In the genomic region with DNA sequence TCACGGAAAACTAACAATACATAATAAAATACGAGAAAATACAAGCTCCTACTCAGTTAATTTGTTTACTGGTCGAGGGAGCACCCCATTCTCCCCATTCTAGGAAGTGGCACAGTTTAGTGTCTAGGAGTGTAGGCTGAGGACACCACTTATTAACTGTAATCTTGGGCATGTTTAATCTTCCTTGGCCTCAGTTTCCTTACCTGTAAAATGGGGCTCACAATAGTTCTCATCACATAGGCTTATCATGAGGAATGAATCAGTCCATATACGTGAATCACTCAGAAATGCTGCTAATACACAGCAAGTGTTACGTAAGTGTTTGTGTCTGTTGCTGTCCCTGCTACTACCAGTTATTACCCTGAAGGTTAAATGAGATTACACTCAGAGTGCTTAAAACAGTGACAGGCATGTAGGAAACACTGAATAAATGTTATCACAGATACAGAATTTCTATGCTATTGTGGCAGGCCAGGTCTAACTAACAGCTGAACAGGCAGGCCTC, we compare ENCODE assay signal across 25 cellular contexts.
DNase-seq lines count a peak whose midpoint lies in the region; ATAC-seq and TF ChIP-seq lines count a peak whose summit lies in the region.
"Had no signal": no experiment of that assay in that cellular context is flagged by ENCODE, and none has a peak within 500 bp of the region (broad histone marks: within the 10 kb centered on the region; RNA-seq: fewer than 3 reads in every experiment).

No MANE protein-coding gene starts in this region.

- H3K4me2 ChIP-seq in GM23248 (ENCODE audit: unreplicated experiment) (no peak overlapping the region), PC-3 (ENCODE audit: low read length) (no peak overlapping the region), mesenchymal stem cell (ENCODE audit: low read length, poor library complexity, severe bottlenecking) (no peak overlapping the region)

- DNase-seq in GM23248 (peak; percentile 50), PC-3 (peak; percentile 11), epithelial cell of esophagus (ENCODE audit: low read depth) (peak; percentile 74), mesenchymal stem cell (peak; percentile 37), T-cell (no peak), Caco-2 (no peak)
- no peak for DNase-seq in activated CD8-positive, alpha-beta memory T cell treated with anti-CD3 and anti-CD28 coated beads, Interleukin-2, amount 50 U/mL, for 48 hours
- DNase-seq: activated CD4-positive, alpha-beta memory T cell treated with anti-CD3 and anti-CD28 coated beads for 36 hours; activated CD4-positive, CD25-positive, alpha-beta regulatory T cell; activated effector memory CD4-positive, alpha-beta T cell treated with Interleukin-2 at 50 U/mL for 16 hours; activated naive CD8-positive, alpha-beta T cell treated with anti-CD3 and anti-CD28 coated beads for 36 hours; DMS53; effector CD4-positive, alpha-beta T cell; GDM1; Kasumi-1; naive B cell; NCI-H1105; NCI-H2081; NCI-H345; NCI-H82; SIG-M5; stimulated activated CD8-positive, alpha-beta memory T cell treated with anti-CD3 and anti-CD28 coated beads, Interleukin-4, amount 100 ng/mL, for 48 hours; SW 1271 had no signal

- H3K9ac ChIP-seq in GM23248 (no peak overlapping the region), PC-3 (ENCODE audit: low read length) (no peak overlapping the region), mesenchymal stem cell (ENCODE audit: low read length) (no peak overlapping the region)

- peaks cover 16% of the 10 kb centered on the region for H3K79me1 ChIP-seq in mesenchymal stem cell (replicated peaks; ENCODE audit: low read length, poor library complexity, severe bottlenecking)

- no peak overlapping the region for H2BK12ac ChIP-seq in mesenchymal stem cell (ENCODE audit: low read length in 2 of 2)

- H2AK5ac ChIP-seq in mesenchymal stem cell (ENCODE audit: low read length, severe bottlenecking): no peak overlapping the region

- POLR2A ChIA-PET in PC-3 (lab: Charles Lee; ENCODE audit: unreplicated experiment): no interaction called here
- POLR2A ChIA-PET in T-cell (lab: Charles Lee): no interaction called here
- POLR2A ChIA-PET in Caco-2 (lab: Charles Lee): no interaction called here

- H3K18ac ChIP-seq in mesenchymal stem cell (ENCODE audit: low read depth in 1 of 2, low read length in 2 of 2): no peak overlapping the region

- BruUV-seq in PC-3 (replicated peaks; lab: Mats Ljungman, UMichigan) (no TSS peak), Caco-2 (replicated peaks; lab: Mats Ljungman, UMichigan) (no TSS peak)

- no peak overlapping the region for H3K4me3 ChIP-seq in GM23248
- no peak overlapping the region for H3K4me3 ChIP-seq in PC-3 (ENCODE audit: low read length)
- no peak overlapping the region for H3K4me3 ChIP-seq in epithelial cell of esophagus (ENCODE audit: low read length)
- no peak overlapping the region for H3K4me3 ChIP-seq in mesenchymal stem cell (ENCODE audit: insufficient read depth in 1 of 2, low read depth in 1 of 2, low read length in 2 of 2)
- no peak overlapping the region for H3K4me3 ChIP-seq in Caco-2 (ENCODE audit: low read depth, low read length)
- H3K4me3 ChIP-seq: prostate gland had no signal

- H3K27me3 Mint-ChIP-seq in T-cell (peaks cover 2 to 8% of the 10 kb centered on the region in 2 donors), Caco-2 (ENCODE audit: insufficient read depth, unreplicated experiment) (no peaks in the 10 kb centered on the region)
- H3K27me3 Mint-ChIP-seq: naive B cell had no signal

- H2BK15ac ChIP-seq in mesenchymal stem cell (ENCODE audit: low read depth, poor library complexity, severe bottlenecking): no peak overlapping the region

- no peak overlapping the region for H3K4ac ChIP-seq in mesenchymal stem cell (ENCODE audit: low read depth in 1 of 2, low read length in 2 of 2)

- no peak overlapping the region for H3K23ac ChIP-seq in mesenchymal stem cell (ENCODE audit: low read length in 2 of 2)

- no peak overlapping the region for H4K91ac ChIP-seq in mesenchymal stem cell (ENCODE audit: low read length)

- H2BK5ac ChIP-seq in mesenchymal stem cell (ENCODE audit: low read depth, low read length, poor library complexity, severe bottlenecking): no peak overlapping the region

- no peaks in the 10 kb centered on the region for H3K79me2 ChIP-seq in GM23248 (ENCODE audit: insufficient read depth)
- H3K79me2 ChIP-seq in PC-3 (ENCODE audit: low read length): no peaks in the 10 kb centered on the region

- intact Hi-C loops in PC-3 (cut with micrococcal nuclease): no loop called here
- intact Hi-C loops in Caco-2 (cut with micrococcal nuclease; ENCODE audit: unreplicated experiment): no loop called here

- H3K36me3 Mint-ChIP-seq in T-cell: no peaks in the 10 kb centered on the region
- H3K36me3 Mint-ChIP-seq in Caco-2 (ENCODE audit: insufficient read depth, unreplicated experiment): peaks cover 21% of the 10 kb centered on the region
- H3K36me3 Mint-ChIP-seq: activated CD4-positive, alpha-beta memory T cell treated with anti-CD3 and anti-CD28 coated beads for 36 hours; activated naive CD8-positive, alpha-beta T cell treated with anti-CD3 and anti-CD28 coated beads for 36 hours had no signal

- no peak for TF ChIP-seq CTCF in PC-3 (conservative IDR thresholded peaks at IDR 0.05; ENCODE audit: low read depth, low read length)
- TF ChIP-seq CTCF in epithelial cell of esophagus (IDR thresholded peaks at IDR 0.05; ENCODE audit: insufficient read depth, low read depth, low read length, missing control alignments): no peak
- TF ChIP-seq CTCF in Caco-2 (IDR thresholded peaks at IDR 0.05; ENCODE audit: insufficient read depth in 1 of 2, low read depth in 1 of 2, low read length in 1 of 2, severe bottlenecking in 1 of 2, unreplicated experiment in 1 of 2): no peak

- H3K27ac ChIP-seq in GM23248: no peak overlapping the region
- H3K27ac ChIP-seq in PC-3 (ENCODE audit: low read length): no peak overlapping the region
- H3K27ac ChIP-seq in mesenchymal stem cell (ENCODE audit: low read length, poor library complexity, severe bottlenecking): no peak overlapping the region
- H3K27ac ChIP-seq: prostate gland had no signal

- in situ Hi-C loops in GM23248 (cut with MboI): loop anchor here (25.0 kb wide), 2 partner anchors 834 to 984 kb away; no protein-coding TSS in a partner anchor

- CTCF ChIA-PET in PC-3 (lab: Charles Lee): no interaction called here
- CTCF ChIA-PET in T-cell (lab: Charles Lee): interaction anchor here in 1 of 2 donors (0.6 kb wide), 1 partner anchor 154 kb away, joined by 3 read pairs; no protein-coding TSS in a partner anchor
- CTCF ChIA-PET in Caco-2 (lab: Charles Lee): no interaction called here

- no peak overlapping the region for H3K14ac ChIP-seq in mesenchymal stem cell (ENCODE audit: low read length in 2 of 2)

- no peak overlapping the region for H2AFZ ChIP-seq in GM23248
- H2AFZ ChIP-seq in PC-3 (ENCODE audit: low read length): no peak overlapping the region
- H2AFZ ChIP-seq in mesenchymal stem cell (ENCODE audit: low read depth, low read length): no peak overlapping the region

- H3K4me3 Mint-ChIP-seq in T-cell (no peak overlapping the region), Caco-2 (ENCODE audit: unreplicated experiment) (no peak overlapping the region)
- H3K4me3 Mint-ChIP-seq: activated CD4-positive, alpha-beta memory T cell treated with anti-CD3 and anti-CD28 coated beads for 36 hours; activated naive CD8-positive, alpha-beta T cell treated with anti-CD3 and anti-CD28 coated beads for 36 hours; naive B cell had no signal

- WGBS in GM23248 (ENCODE audit: low coverage in 1 of 2, low lambda C conversion rate in 2 of 2, missing lambda C conversion rate in 2 of 2), 2 experiments: 82 to 89% methylated on average over 5 of the region's 5 CpGs
- WGBS in mesenchymal stem cell: 42% methylated on average over 2 of the region's 5 CpGs

- H3K4me1 Mint-ChIP-seq in T-cell: peaks cover 2 to 5% (median 2%) of the 10 kb centered on the region in 3 donors
- peaks cover 6% of the 10 kb centered on the region for H3K4me1 Mint-ChIP-seq in Caco-2 (ENCODE audit: low read depth, unreplicated experiment)

- H3K4me1 ChIP-seq in GM23248 (ENCODE audit: insufficient read depth) (peaks cover 14% of the 10 kb centered on the region; the same call in 1 of the 2 replicates), PC-3 (ENCODE audit: insufficient read depth, low read length) (no peaks in the 10 kb centered on the region), mesenchymal stem cell (ENCODE audit: control insufficient read depth, insufficient read depth, low read depth, low read length) (peaks cover 2% of the 10 kb centered on the region), Caco-2 (no peaks in the 10 kb centered on the region)
- H3K4me1 ChIP-seq: prostate gland had no signal

- no peak overlapping the region for H3K27ac Mint-ChIP-seq in T-cell
- no peak overlapping the region for H3K27ac Mint-ChIP-seq in Caco-2 (ENCODE audit: unreplicated experiment)
- H3K27ac Mint-ChIP-seq: activated naive CD8-positive, alpha-beta T cell treated with anti-CD3 and anti-CD28 coated beads for 36 hours had no signal

- no peak for ATAC-seq in PC-3
- ATAC-seq in T-cell (replicated peaks in 1 of 4): no peak
- ATAC-seq in GM19455 (IDR thresholded peaks at IDR 0.05; ENCODE audit: unreplicated experiment): no peak

- H3K9me2 ChIP-seq in GM23248 (ENCODE audit: insufficient read depth) (no peaks in the 10 kb centered on the region), PC-3 (replicated peaks; ENCODE audit: low read length) (no peaks in the 10 kb centered on the region)

- no peaks in the 10 kb centered on the region for H4K20me1 ChIP-seq in GM23248 (ENCODE audit: insufficient read depth)
- H4K20me1 ChIP-seq in PC-3 (ENCODE audit: low read length): no peaks in the 10 kb centered on the region

- H3K9me3 Mint-ChIP-seq in T-cell: no peaks in the 10 kb centered on the region
- no peaks in the 10 kb centered on the region for H3K9me3 Mint-ChIP-seq in Caco-2 (ENCODE audit: unreplicated experiment)
- H3K9me3 Mint-ChIP-seq: activated CD4-positive, alpha-beta memory T cell treated with anti-CD3 and anti-CD28 coated beads for 36 hours; activated naive CD8-positive, alpha-beta T cell treated with anti-CD3 and anti-CD28 coated beads for 36 hours; naive B cell had no signal

- H2BK120ac ChIP-seq in mesenchymal stem cell (ENCODE audit: low read depth, low read length): no peak overlapping the region

- H3F3A ChIP-seq in GM23248 (ENCODE audit: insufficient read depth) (peaks cover 11% of the 10 kb centered on the region; the same call in 1 of the 2 replicates), PC-3 (ENCODE audit: low read length, unreplicated experiment) (no peaks in the 10 kb centered on the region)

- H3K36me3 ChIP-seq in GM23248 (ENCODE audit: low read depth): no peaks in the 10 kb centered on the region
- no peaks in the 10 kb centered on the region for H3K36me3 ChIP-seq in PC-3 (ENCODE audit: low read depth, low read length)
- H3K36me3 ChIP-seq in mesenchymal stem cell (ENCODE audit: control insufficient read depth in 1 of 2, insufficient read depth in 2 of 2, low read depth in 1 of 2, low read length in 2 of 2): no peaks in the 10 kb centered on the region
- H3K36me3 ChIP-seq in Caco-2 (ENCODE audit: control insufficient read depth, insufficient read depth, low read length): no peaks in the 10 kb centered on the region
- H3K36me3 ChIP-seq: prostate gland had no signal

- H3K27me3 ChIP-seq in GM23248 (replicated peaks; ENCODE audit: insufficient read depth): no peaks in the 10 kb centered on the region
- no peaks in the 10 kb centered on the region for H3K27me3 ChIP-seq in PC-3 (ENCODE audit: low read length)
- H3K27me3 ChIP-seq in mesenchymal stem cell (ENCODE audit: control insufficient read depth in 1 of 2, insufficient read depth in 1 of 2, low read length in 2 of 2): no peaks in the 10 kb centered on the region
- H3K27me3 ChIP-seq in Caco-2 (replicated peaks; ENCODE audit: control insufficient read depth, insufficient read depth, low read length): no peaks in the 10 kb centered on the region

- no peak overlapping the region for H4K8ac ChIP-seq in mesenchymal stem cell (ENCODE audit: low read length)

- H3K9me3 ChIP-seq in GM23248 (ENCODE audit: low read depth) (no peaks in the 10 kb centered on the region), PC-3 (ENCODE audit: low read length) (no peaks in the 10 kb centered on the region), mesenchymal stem cell (ENCODE audit: control insufficient read depth, low read length) (no peaks in the 10 kb centered on the region), Caco-2 (no peaks in the 10 kb centered on the region)
- H3K9me3 ChIP-seq: prostate gland had no signal

Comparison
In these comparisons a context has a peak if more than half of its experiments do, and no peak if none do; other contexts are left out.
1. DNase-seq: peak in GM23248 (single experiment), PC-3 (single experiment), epithelial cell of esophagus (single experiment) and mesenchymal stem cell (single experiment); none in T-cell (0 of 34), Caco-2 (0 of 2) and activated CD8-positive, alpha-beta memory T cell treated with anti-CD3 and anti-CD28 coated beads, Interleukin-2, amount 50 U/mL, for 48 hours (single experiment).